In the genomic region with DNA sequence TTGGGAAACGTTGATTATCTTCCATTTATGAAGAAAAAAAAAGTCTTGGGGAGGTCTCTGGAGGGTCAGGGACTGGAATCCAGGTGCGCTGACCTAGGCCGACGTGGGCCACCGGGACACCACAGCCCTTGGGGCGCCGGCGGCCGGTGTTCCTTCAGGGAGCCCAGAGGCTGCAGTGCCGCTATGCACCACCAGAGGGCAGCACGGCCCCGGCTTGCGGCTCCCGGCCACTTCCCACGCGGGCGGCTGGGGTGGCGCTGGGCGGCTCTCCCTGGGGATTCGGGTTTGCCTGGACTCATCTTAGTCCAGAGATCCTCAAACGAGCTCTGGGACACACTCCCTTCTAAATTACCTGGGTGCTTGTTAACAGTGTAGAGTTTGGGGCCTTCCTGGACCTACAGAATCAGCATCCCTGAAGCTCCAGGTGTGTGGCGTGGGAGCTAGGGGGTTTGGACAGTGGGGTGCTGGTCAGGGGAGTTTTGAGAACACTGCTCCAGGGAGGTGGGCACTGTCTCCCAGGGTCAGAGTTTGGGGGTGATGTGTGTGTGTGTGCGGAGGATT, we compare ENCODE assay signal across 8 cellular contexts. TPM values are rescaled to one million over a fixed set of nuclear protein-coding genes. Genes with fewer than 3 reads are reported as not detected.
DNase-seq lines count a peak whose midpoint lies in the region; ATAC-seq, FAIRE-seq and TF ChIP-seq lines count a peak whose summit lies in the region.

No MANE protein-coding gene starts in this region.

- TF ChIP-seq POLR2A in breast epithelium (IDR thresholded peaks at IDR 0.05): no peak

- no peaks in the 10 kb centered on the region for H3K4me1 ChIP-seq in breast epithelium
- no peaks in the 10 kb centered on the region for H3K4me1 ChIP-seq in kidney (ENCODE audit: control insufficient read depth in 1 of 2, insufficient read depth in 1 of 2, low read depth in 1 of 2, low read length in 2 of 2)

- H3K36me3 ChIP-seq in breast epithelium: no peaks in the 10 kb centered on the region
- H3K36me3 ChIP-seq in kidney (ENCODE audit: control insufficient read depth in 1 of 2, insufficient read depth in 2 of 2, low read length in 2 of 2): no peaks in the 10 kb centered on the region

- no peak overlapping the region for H3K4me3 Mint-ChIP-seq in activated B cell treated with CpG ODN at 0.5 μM for 24 hours

- H3K4me1 Mint-ChIP-seq in activated B cell treated with CpG ODN at 0.5 μM for 24 hours: peaks cover 44% of the 10 kb centered on the region

- H3K4me3 ChIP-seq in breast epithelium (no peak overlapping the region), kidney (ENCODE audit: low read length in 2 of 2) (no peak overlapping the region)

- no peaks in the 10 kb centered on the region for H3K9me3 ChIP-seq in breast epithelium
- H3K9me3 ChIP-seq in kidney (ENCODE audit: control insufficient read depth in 1 of 2, low read length in 2 of 2): no peaks in the 10 kb centered on the region

- H3K9ac ChIP-seq in kidney (ENCODE audit: low read length in 2 of 2): no peak overlapping the region

- peak; percentile 76 for TF ChIP-seq CTCF in activated B cell treated with CpG ODN at 0.5 μM for 24 hours (IDR thresholded peaks at IDR 0.05)
- peak; percentile 67 to 90 (median 90) for TF ChIP-seq CTCF in breast epithelium (IDR thresholded peaks at IDR 0.05)
- TF ChIP-seq CTCF in kidney (IDR thresholded peaks at IDR 0.05; ENCODE audit: borderline replicate concordance, extremely low read depth, insufficient read depth): peak; percentile 92

- H3K27me3 ChIP-seq in breast epithelium: peaks cover 0 to 10% of the 10 kb centered on the region in 2 donors

- no peaks in the 10 kb centered on the region for H3K36me3 Mint-ChIP-seq in activated B cell treated with CpG ODN at 0.5 μM for 24 hours (ENCODE audit: low read depth)

- intact Hi-C loops in activated B cell treated with CpG ODN at 0.5 μM for 24 hours (cut with micrococcal nuclease): loop anchor here (1.0 to 5.0 kb wide), 5 partner anchors 90 to 457 kb away; no protein-coding TSS in a partner anchor
- intact Hi-C loops in breast epithelium (cut with DNase I; ENCODE audit: low total_unique reads): loop anchor here (5.0 kb wide), 1 partner anchor 327 kb away; no protein-coding TSS in a partner anchor
- intact Hi-C loops in kidney (cut with DNase I): loop anchor here (5.0 kb wide), 1 partner anchor 327 kb away; no protein-coding TSS in a partner anchor

- CTCF ChIA-PET in activated B cell treated with CpG ODN at 0.5 μM for 24 hours (lab: Charles Lee): interaction anchor here (0.6 to 5.5 kb wide), 17 partner anchors 12 to 441 kb away, joined by 3 to 91 read pairs (median 4); no protein-coding TSS in a partner anchor

- H3K27me3 Mint-ChIP-seq in activated B cell treated with CpG ODN at 0.5 μM for 24 hours: no peaks in the 10 kb centered on the region

- POLR2A ChIA-PET in activated B cell treated with CpG ODN at 0.5 μM for 24 hours (lab: Charles Lee): interaction anchor here (0.5 to 3.6 kb wide), 10 partner anchors 13 to 331 kb away, joined by 3 to 33 read pairs (median 8); partner anchors contain the start of gene SRSF6

- DNase-seq in NCI-H146 (lab: John Stamatoyannopoulos, UW): peak; percentile 45
- no peak for DNase-seq in NCI-H146 treated with DMSO at 0.1 percent for 48 hours (lab: John Stamatoyannopoulos, UW; ENCODE audit: unreplicated experiment)
- peak; percentile 48 for DNase-seq in NCI-H1092 treated with DMSO at 0.1 percent for 48 hours (lab: John Stamatoyannopoulos, UW)
- DNase-seq in activated B cell treated with CpG ODN at 0.5 μM for 24 hours: peak; percentile 90
- peak; percentile 46 to 70 for DNase-seq in breast epithelium (ENCODE audit: low spot score in 2 of 2)
- DNase-seq in kidney: peak; percentile 87
- DNase-seq in stimulated activated CD4-positive, alpha-beta T cell treated with anti-CD3 and anti-CD28 coated beads, Interleukin-2, amount 100 ng/mL, for 48 hours: peak; percentile 94 to 95

- peak overlapping the region; percentile 51 for H3K27ac Mint-ChIP-seq in activated B cell treated with CpG ODN at 0.5 μM for 24 hours

- no peak for FAIRE-seq in kidney (lab: Jason Lieb, UNC)

- H3K9me3 Mint-ChIP-seq in activated B cell treated with CpG ODN at 0.5 μM for 24 hours: no peaks in the 10 kb centered on the region

- ATAC-seq in activated B cell treated with CpG ODN at 0.5 μM for 24 hours (ENCODE audit: low read depth): peak; percentile 19
- no peak for ATAC-seq in HG03520 (IDR thresholded peaks at IDR 0.05; ENCODE audit: unreplicated experiment)

- H3K27ac ChIP-seq in breast epithelium (no peak overlapping the region), kidney (ENCODE audit: low read depth in 2 of 2, low read length in 2 of 2) (no peak overlapping the region)

RNA-seq across cellular contexts. Expression of gene GTSF1L, which starts 23.0 kb away (rescaled TPM):
- total RNA-seq in activated B cell treated with CpG ODN at 0.5 μM for 24 hours (0.34 and 1.3 TPM in 2 replicates), breast epithelium (not detected), kidney (not detected)
- not detected for polyA plus RNA-seq in kidney (ENCODE audit: insufficient read depth, low read depth, low replicate concordance)
